Comparison of ENCODE assay signal across 9 cellular contexts in the genomic region with DNA sequence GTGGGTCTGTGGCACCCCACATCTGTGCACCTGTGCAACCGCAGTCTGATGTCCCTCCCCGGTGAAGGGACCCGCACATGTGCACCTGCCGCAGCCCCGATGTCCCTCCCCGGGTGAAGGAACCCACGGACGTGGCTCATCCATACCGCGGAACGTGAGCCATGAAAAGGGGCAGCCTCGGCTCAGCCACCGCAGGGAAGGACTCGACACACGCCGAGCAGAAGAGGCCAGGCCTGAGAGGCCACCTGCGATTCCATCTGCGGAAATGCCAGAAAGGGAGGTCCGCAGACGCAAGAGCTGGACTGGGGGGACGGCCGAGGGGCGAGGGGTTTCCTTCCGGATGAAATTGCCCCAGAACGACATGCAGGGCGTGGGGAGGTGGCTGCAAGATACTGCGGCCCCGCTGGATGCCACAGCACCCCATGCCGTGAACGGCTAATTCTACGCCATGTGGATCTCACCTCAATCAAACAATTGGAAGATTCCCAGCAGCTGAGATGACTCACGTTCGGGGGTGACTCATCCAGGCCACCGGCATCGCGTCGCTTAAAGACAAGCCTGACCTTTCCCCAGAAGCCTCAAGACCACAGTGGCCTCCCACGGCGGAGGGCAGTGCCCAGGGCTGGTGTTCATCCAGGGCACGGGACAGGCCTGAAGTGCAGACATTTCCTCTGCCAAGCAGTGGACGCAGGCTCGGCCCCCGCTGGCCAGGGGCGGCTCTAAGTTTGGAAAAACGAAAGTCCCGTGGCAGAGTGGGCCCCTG. TPM values are rescaled to one million over a fixed set of nuclear protein-coding genes. Genes with fewer than 3 reads are reported as not detected.
A peak's percentile ranks its signal among the peaks of the same experiment; 100 is the strongest.
DNase-seq lines count a peak whose midpoint lies in the region; ATAC-seq and TF ChIP-seq lines count a peak whose summit lies in the region.
"Had no signal": no experiment of that assay in that cellular context is flagged by ENCODE, and none has a peak within 500 bp of the region (broad histone marks: within the 10 kb centered on the region; RNA-seq: fewer than 3 reads in every experiment).

No MANE protein-coding gene starts in this region.

- no peak overlapping the region; the same call in 1 of the 2 replicates for H3K4me3 ChIP-seq in PC-3 (ENCODE audit: low read length)
- H3K4me3 ChIP-seq: dorsolateral prefrontal cortex had no signal

- CTCF ChIA-PET in PC-3 (lab: Charles Lee) = no interaction called here

- H3K27ac Mint-ChIP-seq in activated T-helper 17 cell treated with anti-CD3 and anti-CD28 coated beads, Interleukin-2, amount 50 U/mL, for 72 hours = peak overlapping the region; percentile 74

- H3K9me2 ChIP-seq in PC-3 (replicated peaks; ENCODE audit: low read length) = no peaks in the 10 kb centered on the region

- no peak for TF ChIP-seq CTCF in PC-3 (conservative IDR thresholded peaks at IDR 0.05; ENCODE audit: low read depth, low read length)
- TF ChIP-seq CTCF in GM20000 (IDR thresholded peaks at IDR 0.05; ENCODE audit: extremely low read depth, missing control alignments) = no peak

- POLR2A ChIA-PET in PC-3 (lab: Charles Lee; ENCODE audit: unreplicated experiment) = no interaction called here

- H3F3A ChIP-seq in PC-3 (ENCODE audit: low read length, unreplicated experiment) = no peaks in the 10 kb centered on the region

- no peaks in the 10 kb centered on the region for H3K79me2 ChIP-seq in PC-3 (ENCODE audit: low read length)

- H3K27me3 Mint-ChIP-seq in activated T-helper 17 cell treated with anti-CD3 and anti-CD28 coated beads, Interleukin-2, amount 50 U/mL, for 72 hours = no peaks in the 10 kb centered on the region

- peaks cover 16% of the 10 kb centered on the region for H3K4me1 ChIP-seq in PC-3 (ENCODE audit: insufficient read depth, low read length)

- H3K4me1 Mint-ChIP-seq in activated T-helper 17 cell treated with anti-CD3 and anti-CD28 coated beads, Interleukin-2, amount 50 U/mL, for 72 hours = peaks cover 18% of the 10 kb centered on the region

- BruUV-seq in PC-3 (replicated peaks; lab: Mats Ljungman, UMichigan) = no TSS peak

- peak overlapping the region; percentile 78 for H3K4me2 ChIP-seq in PC-3 (ENCODE audit: low read length)

- H3K9me3 Mint-ChIP-seq in activated T-helper 17 cell treated with anti-CD3 and anti-CD28 coated beads, Interleukin-2, amount 50 U/mL, for 72 hours = no peaks in the 10 kb centered on the region

- no peak overlapping the region for H2AFZ ChIP-seq in PC-3 (ENCODE audit: low read length)

- H3K27ac ChIP-seq in PC-3 (ENCODE audit: low read length) = no peak overlapping the region
- H3K27ac ChIP-seq: dorsolateral prefrontal cortex had no signal

- H3K27me3 ChIP-seq in PC-3 (ENCODE audit: low read length) = no peaks in the 10 kb centered on the region
- H3K27me3 ChIP-seq: dorsolateral prefrontal cortex had no signal

- H3K4me3 Mint-ChIP-seq in activated T-helper 17 cell treated with anti-CD3 and anti-CD28 coated beads, Interleukin-2, amount 50 U/mL, for 72 hours = peak overlapping the region; percentile 70

- no peak overlapping the region for H3K9ac ChIP-seq in PC-3 (ENCODE audit: low read length)

- ATAC-seq in PC-3 = peak; percentile 93
- peak; percentile 88 for ATAC-seq in activated T-helper 17 cell treated with anti-CD3 and anti-CD28 coated beads, Interleukin-2, amount 50 U/mL, for 72 hours (replicated peaks)

- no peaks in the 10 kb centered on the region for H3K36me3 Mint-ChIP-seq in activated T-helper 17 cell treated with anti-CD3 and anti-CD28 coated beads, Interleukin-2, amount 50 U/mL, for 72 hours (ENCODE audit: low read depth)

- intact Hi-C loops in PC-3 (cut with micrococcal nuclease) = no loop called here

- H3K9me3 ChIP-seq in PC-3 (ENCODE audit: low read length) = no peaks in the 10 kb centered on the region

- DNase-seq in CD1c-positive myeloid dendritic cell (ENCODE audit: extremely low spot score) = peak; percentile 64
- peak; percentile 94 for DNase-seq in PC-3
- peak; percentile 87 for DNase-seq in hepatic stellate cell (ENCODE audit: low spot score)
- DNase-seq in stimulated activated CD8-positive, alpha-beta memory T cell treated with anti-CD3 and anti-CD28 coated beads, Interleukin-15, amount 100 ng/mL, for 4 hours (ENCODE audit: low read depth in 2 of 2) = peak; percentile 60 to 75
- DNase-seq in GM20000 (ENCODE audit: low spot score) = no peak
- DNase-seq in NCI-H774 (lab: John Stamatoyannopoulos, UW) = no peak
- DNase-seq in cerebellar nuclear complex (lab: John Stamatoyannopoulos, UW) = no peak

- H4K20me1 ChIP-seq in PC-3 (ENCODE audit: low read length) = no peaks in the 10 kb centered on the region

- no peaks in the 10 kb centered on the region for H3K36me3 ChIP-seq in PC-3 (ENCODE audit: low read depth, low read length)

RNA-seq across cellular contexts. Expression of gene SOX8, which starts 21.0 kb away (rescaled TPM):
- 0.47 and 0.92 TPM in 2 replicates for total RNA-seq in PC-3 (2014; rRNA removed)
- 1 to 10 TPM in 1 of 2 donors, under 1 TPM in 1; 0.35 to 3.8 TPM for total RNA-seq in activated T-helper 17 cell treated with anti-CD3 and anti-CD28 coated beads, Interleukin-2, amount 50 U/mL, for 72 hours

RNA-seq across cellular contexts. Expression of gene LMF1, which starts 31.8 kb away (rescaled TPM):
- total RNA-seq in PC-3 (2014; rRNA removed) = 12.9 and 13.5 TPM in 2 replicates
- 10 to 100 TPM; 12.3 to 17.8 TPM for total RNA-seq in activated T-helper 17 cell treated with anti-CD3 and anti-CD28 coated beads, Interleukin-2, amount 50 U/mL, for 72 hours

Comparison
In these comparisons a context has a peak if more than half of its experiments do, and no peak if none do; other contexts are left out.
1. DNase-seq: peak in CD1c-positive myeloid dendritic cell (single experiment), PC-3 (single experiment), hepatic stellate cell (single experiment) and stimulated activated CD8-positive, alpha-beta memory T cell treated with anti-CD3 and anti-CD28 coated beads, Interleukin-15, amount 100 ng/mL, for 4 hours (2 of 2); none in GM20000 (single experiment), NCI-H774 (single experiment) and cerebellar nuclear complex (0 of 2).